ENCODE assay signal across 20 cellular contexts in genomic region chr7:103687981-103688380, GRCh38.
"Had no signal": no experiment of that assay in that cellular context is flagged by ENCODE, and none has a peak within 500 bp of the region (broad histone marks: within the 10 kb centered on the region; RNA-seq: fewer than 3 reads in every experiment).

No MANE protein-coding gene starts in this region.

- DNase-seq: activated CD4-positive, alpha-beta T cell treated with anti-CD3 and anti-CD28 coated beads for 36 hours; activated CD4-positive, CD25-positive, alpha-beta regulatory T cell; activated CD8-positive, alpha-beta memory T cell treated with anti-CD3 and anti-CD28 coated beads, Interleukin-2, amount 10 ng/mL, durations not matched to agents 7 days and 5 days; activated CD8-positive, alpha-beta T cell treated with anti-CD3 and anti-CD28 coated beads, Interleukin-2, amount 10 ng/mL, durations not matched to agents 7 days and 5 days; activated T-cell treated with anti-CD3 and anti-CD28 coated beads, Interleukin-2, amount 50 U/mL, for 48 hours; dermis blood vessel endothelial cell; effector CD4-positive, alpha-beta T cell; foreskin keratinocyte; heart left ventricle; midbrain; naive thymus-derived CD4-positive, alpha-beta T cell; pancreas; retina; stimulated activated CD4-positive, alpha-beta T cell treated with anti-CD3 and anti-CD28 coated beads, Interleukin-12 subunit alpha, Interleukin-12 subunit beta, amount 100 ng/mL, for 4 hours; stimulated activated CD4-positive, alpha-beta T cell treated with anti-CD3 and anti-CD28 coated beads, Interleukin-4, amount 100 ng/mL, for 1 hour; trophoblast cell had no signal

- H3K9me3 ChIP-seq: esophagus muscularis mucosa, heart left ventricle, pancreas, prostate gland, thoracic aorta had no signal

- H3K4me3 ChIP-seq: esophagus muscularis mucosa, heart left ventricle, pancreas, prostate gland, skin epidermis, thoracic aorta had no signal

- H3K27ac ChIP-seq: esophagus muscularis mucosa, foreskin keratinocyte, heart left ventricle, pancreas, prostate gland, skin epidermis, thoracic aorta had no signal

- H3K27me3 ChIP-seq: esophagus muscularis mucosa had no signal

- H3K4me1 ChIP-seq: esophagus muscularis mucosa, foreskin keratinocyte, heart left ventricle, pancreas, prostate gland had no signal

- H3K36me3 ChIP-seq: esophagus muscularis mucosa, heart left ventricle, pancreas, prostate gland, thoracic aorta had no signal
